In the genomic region with DNA sequence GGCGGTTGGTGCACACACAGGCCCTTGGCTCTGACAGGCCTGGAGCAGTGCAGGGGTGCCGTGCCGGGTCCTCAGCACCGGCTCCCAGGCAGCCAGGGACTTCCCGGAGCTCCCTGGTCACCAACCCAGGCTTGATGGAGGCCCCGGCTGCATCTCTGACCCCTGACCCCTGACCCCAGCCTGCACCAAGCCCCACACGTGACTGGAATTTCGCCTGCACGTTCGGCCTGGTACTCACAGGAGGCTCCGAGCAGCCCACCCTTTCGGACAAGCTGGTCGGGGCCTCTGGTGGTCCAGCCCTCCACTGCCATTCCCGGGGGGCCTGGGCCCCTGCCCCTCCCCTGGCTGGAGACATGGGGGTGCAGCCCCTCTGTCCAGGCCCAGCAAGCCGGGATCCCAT, we compare ENCODE assay signal across 22 cellular contexts. TPM values are rescaled to one million over a fixed set of nuclear protein-coding genes. Genes with fewer than 3 reads are reported as not detected.
DNase-seq lines count a peak whose midpoint lies in the region; ATAC-seq, FAIRE-seq and TF ChIP-seq lines count a peak whose summit lies in the region.
"Had no signal": no experiment of that assay in that cellular context is flagged by ENCODE, and none has a peak within 500 bp of the region (broad histone marks: within the 10 kb centered on the region; RNA-seq: fewer than 3 reads in every experiment).

No MANE protein-coding gene starts in this region.

- POLR2A ChIA-PET in K562 (lab: Yijun Ruan, JAX): no interaction called here

- in situ Hi-C loops in K562 (cut with MboI): no loop called here

- no peak overlapping the region for H2AFZ ChIP-seq in K562 (ENCODE audit: low read depth, low read length)
- H2AFZ ChIP-seq in neural progenitor cell (replicated peaks): no peak overlapping the region
- H2AFZ ChIP-seq: GM23248 had no signal

- ATAC-seq in K562: no peak
- ATAC-seq: A549, GM12878 had no signal

- TF ChIP-seq CTCF in K562 (IDR thresholded peaks at IDR 0.05 in 2 of 3, conservative IDR thresholded peaks at IDR 0.05 in 1 of 3; ENCODE audit: insufficient read depth in 2 of 3, low read depth in 1 of 3, low read length in 3 of 3) (no peak), neural progenitor cell (IDR thresholded peaks at IDR 0.05) (no peak), Calu3 (IDR thresholded peaks at IDR 0.05; ENCODE audit: unreplicated experiment) (no peak)

- TF ChIP-seq EP300 in K562 (IDR thresholded peaks at IDR 0.05; ENCODE audit: low read length): no peak

- peaks cover 88% of the 10 kb centered on the region for H3K4me1 ChIP-seq in BLaER1
- H3K4me1 ChIP-seq in K562 (replicated peaks in 1 of 2; ENCODE audit: control insufficient read depth in 2 of 2, insufficient read depth in 2 of 2, low read length in 2 of 2): peaks cover 27 to 84% of the 10 kb centered on the region in 2 experiments
- peaks cover 23% of the 10 kb centered on the region for H3K4me1 ChIP-seq in neural progenitor cell
- H3K4me1 ChIP-seq: Caco-2 had no signal

- 0 out of 2 replicates have a peak overlapping the region, but pooled peaks have one; percentile 30 for H3K27ac ChIP-seq in BLaER1
- H3K27ac ChIP-seq in K562 (ENCODE audit: extremely low read depth, low read depth, low read length): no peak overlapping the region
- H3K27ac ChIP-seq in neural progenitor cell: no peak overlapping the region
- H3K27ac ChIP-seq in substantia nigra (ENCODE audit: low read depth, low read length, poor library complexity, severe bottlenecking): no peak overlapping the region
- H3K27ac ChIP-seq: A549, GM23248 had no signal

- H3K4me1 Mint-ChIP-seq in neural progenitor cell (peaks cover 25% of the 10 kb centered on the region), Calu3 (ENCODE audit: low read depth, unreplicated experiment) (no peaks in the 10 kb centered on the region)

- FAIRE-seq in K562 (lab: Jason Lieb, UNC): no peak
- FAIRE-seq: A549, D721Med, GM12878, GM19239, H1 had no signal

- H3K4me3 Mint-ChIP-seq in neural progenitor cell (no peak overlapping the region), Calu3 (ENCODE audit: low read depth, unreplicated experiment) (no peak overlapping the region)
- H3K4me3 Mint-ChIP-seq: CD4-positive, alpha-beta memory T cell had no signal

- DNase-seq in K562 (ENCODE audit: extremely low read depth in 1 of 4, low spot score in 3 of 4): no peak
- DNase-seq in neural progenitor cell (ENCODE audit: low spot score): no peak
- no peak for DNase-seq in activated CD4-positive, alpha-beta T cell treated with anti-CD3 and anti-CD28 coated beads for 48 hours
- DNase-seq in ecto neural progenitor cell (ENCODE audit: low spot score): no peak
- DNase-seq in substantia nigra (lab: John Stamatoyannopoulos, UW): no peak
- DNase-seq in Calu3: no peak
- DNase-seq: 8988T, Caco-2, DMS 273 treated with DMSO at 0.1 percent for 48 hours, DMS79, EL, GDM1, GM23248, H7, HCEC 1CT had no signal

- no peak for TF ChIP-seq RAD21 in K562 (CRISPR knock-in tag; conservative IDR thresholded peaks at IDR 0.05 in 1 of 2, IDR thresholded peaks at IDR 0.05 in 1 of 2)

- H3K4me3 ChIP-seq in BLaER1: no peak overlapping the region
- no peak overlapping the region for H3K4me3 ChIP-seq in K562
- H3K4me3 ChIP-seq in neural progenitor cell: no peak overlapping the region
- H3K4me3 ChIP-seq: A549, GM12878, GM23248 had no signal

- H3K36me3 Mint-ChIP-seq in neural progenitor cell (no peaks in the 10 kb centered on the region), Calu3 (ENCODE audit: insufficient read depth, unreplicated experiment) (peaks cover 5% of the 10 kb centered on the region)
- H3K36me3 Mint-ChIP-seq: CD4-positive, alpha-beta memory T cell had no signal

- H3K27me3 ChIP-seq in BLaER1: no peaks in the 10 kb centered on the region
- H3K27me3 ChIP-seq in K562 (ENCODE audit: control insufficient read depth in 2 of 2, insufficient read depth in 2 of 2, low read length in 2 of 2): peaks cover 4 to 13% of the 10 kb centered on the region in 2 experiments; a peak in 3 of 5 replicates
- H3K27me3 ChIP-seq in neural progenitor cell: no peaks in the 10 kb centered on the region

- H3F3A ChIP-seq in neural progenitor cell (ENCODE audit: low read depth): peaks cover 28% of the 10 kb centered on the region

- intact Hi-C loops in K562 (cut with micrococcal nuclease): no loop called here
- intact Hi-C loops in Calu3 (cut with micrococcal nuclease; ENCODE audit: unreplicated experiment): no loop called here

- H3K9ac ChIP-seq in BLaER1: 0 out of 2 replicates have a peak overlapping the region, but pooled peaks have one; percentile 10
- peak overlapping the region in 1 of 2 experiments; percentile 61; a peak in 2 of 4 replicates for H3K9ac ChIP-seq in K562 (ENCODE audit: insufficient read depth in 1 of 2, low read depth in 2 of 2, low read length in 2 of 2)
- no peak overlapping the region for H3K9ac ChIP-seq in neural progenitor cell
- H3K9ac ChIP-seq: GM23248 had no signal

- BruUV-seq in K562 (replicated peaks; lab: Mats Ljungman, UMichigan) (no TSS peak), Calu3 (replicated peaks; lab: Mats Ljungman, UMichigan) (no TSS peak)

- no peaks in the 10 kb centered on the region for H3K9me1 ChIP-seq in K562 (ENCODE audit: control insufficient read depth, insufficient read depth, low read length)

- H4K20me1 ChIP-seq in BLaER1: no peaks in the 10 kb centered on the region
- no peaks in the 10 kb centered on the region for H4K20me1 ChIP-seq in K562 (replicated peaks; ENCODE audit: control insufficient read depth, insufficient read depth, low read length)
- no peaks in the 10 kb centered on the region for H4K20me1 ChIP-seq in neural progenitor cell (ENCODE audit: low read depth)

- H3K27ac Mint-ChIP-seq in neural progenitor cell: peak overlapping the region; percentile 76
- H3K27ac Mint-ChIP-seq in Calu3 (ENCODE audit: unreplicated experiment): no peak overlapping the region
- H3K27ac Mint-ChIP-seq: CD4-positive, alpha-beta memory T cell had no signal

- H3K79me2 ChIP-seq in K562 (ENCODE audit: control insufficient read depth, insufficient read depth, low read length) (no peaks in the 10 kb centered on the region), neural progenitor cell (ENCODE audit: low read depth) (no peaks in the 10 kb centered on the region)

- H3K4me2 ChIP-seq in BLaER1 (peak overlapping the region; percentile 85; the same call in 1 of the 2 replicates), K562 (ENCODE audit: insufficient read depth, low read length) (no peak overlapping the region), neural progenitor cell (no peak overlapping the region)
- H3K4me2 ChIP-seq: A549 had no signal

- WGBS in K562 (ENCODE audit: insufficient coverage, low coverage, missing lambda C conversion rate): 81% methylated on average over 12 of the region's 15 CpGs

- CTCF ChIA-PET in K562 (lab: Yijun Ruan, JAX; ENCODE audit: low intra/inter-chr PET ratio): no interaction called here
- CTCF ChIA-PET in Calu3 (lab: Charles Lee): interaction anchor here (0.6 kb wide), 1 partner anchor 1015 kb away, joined by 5 read pairs; no protein-coding TSS in a partner anchor

- H3K36me3 ChIP-seq in BLaER1 (no peaks in the 10 kb centered on the region), K562 (ENCODE audit: control insufficient read depth, insufficient read depth, low read length) (no peaks in the 10 kb centered on the region), neural progenitor cell (no peaks in the 10 kb centered on the region)

- no peaks in the 10 kb centered on the region for H3K9me3 Mint-ChIP-seq in neural progenitor cell
- no peaks in the 10 kb centered on the region for H3K9me3 Mint-ChIP-seq in Calu3 (ENCODE audit: low read depth, unreplicated experiment)
- H3K9me3 Mint-ChIP-seq: CD4-positive, alpha-beta memory T cell had no signal

- H3K9me3 ChIP-seq in BLaER1 (no peaks in the 10 kb centered on the region), K562 (replicated peaks; ENCODE audit: control insufficient read depth, insufficient read depth, low read depth, low read length) (no peaks in the 10 kb centered on the region), neural progenitor cell (ENCODE audit: low read depth) (no peaks in the 10 kb centered on the region)
- H3K9me3 ChIP-seq: A549, Caco-2 had no signal

- H3K27me3 Mint-ChIP-seq in neural progenitor cell (ENCODE audit: insufficient read depth, low read depth): no peaks in the 10 kb centered on the region
- H3K27me3 Mint-ChIP-seq in Calu3 (ENCODE audit: unreplicated experiment): peaks cover 31% of the 10 kb centered on the region
- H3K27me3 Mint-ChIP-seq: CD4-positive, alpha-beta memory T cell had no signal

- no peak for TF ChIP-seq POLR2A in K562 (conservative IDR thresholded peaks at IDR 0.05)

TF ChIP-seq in K562, 482 proteins besides CTCF, POLR2A, EP300 and RAD21:
- peak; percentile 83 for TF ChIP-seq NR2C1 (IDR thresholded peaks at IDR 0.05)
- peak; percentile 79 for TF ChIP-seq NR2C1 (tag; IDR thresholded peaks at IDR 0.05)
- TF ChIP-seq ZNF23 (CRISPR knock-in tag; IDR thresholded peaks at IDR 0.05): no peak
- TF ChIP-seq NR2C2 (CRISPR knock-in tag; IDR thresholded peaks at IDR 0.05): no peak
- peak; percentile 37; the same call in 1 of the 2 replicates for TF ChIP-seq NR2C2 (tag; IDR thresholded peaks at IDR 0.05)

RNA-seq across cellular contexts. Expression of a gene that starts 25.4 kb away (rescaled TPM):
- total RNA-seq in K562 (2011; cell fraction: chromatin; rRNA removed; ENCODE audit: low replicate concordance): 536 and 854 TPM in 2 replicates
- total RNA-seq in K562 (2011; cell fraction: nucleolus; rRNA removed): 552 and 553 TPM in 2 replicates
- 447 and 492 TPM in 2 replicates for total RNA-seq in K562 (2011; cell fraction: nucleoplasm; rRNA removed)
- total RNA-seq in K562 (2014; rRNA removed) (399 and 504 TPM in 2 replicates), K562 (2014; rRNA removed; fragmentation: Illumina TruSeq; extraction: Trizol) (138 and 145 TPM in 2 replicates), K562 (2015; rRNA removed; fragmentation: Illumina TruSeq; extraction: Trizol) (166 and 171 TPM in 2 replicates), K562 (2021) (294 and 309 TPM in 2 replicates), neural progenitor cell (ENCODE audit: low replicate concordance) (53.6 and 66.0 TPM in 2 replicates), Calu3 (2022) (19.5 and 19.7 TPM in 2 replicates)
- polyA plus RNA-seq in K562 (2011; rRNA removed) (385 and 395 TPM in 2 replicates), K562 (2014; fragmentation: Illumina TruSeq; extraction: Trizol) (219 and 228 TPM in 2 replicates), K562 (2014; fragmentation: Nextera tagmentation; extraction: Ambion mirVana) (100 to 1,000 TPM in 1 of 2 experiments, 10 to 100 TPM in 1; 94.0 to 117 TPM), K562 (2014; rRNA removed) (381 and 405 TPM in 2 replicates)
- 447 and 505 TPM in 2 replicates for polyA plus RNA-seq in K562 (2011; cell fraction: cytosol; rRNA removed)
- 838 and 845 TPM in 2 replicates for polyA plus RNA-seq in K562 (2011; cell fraction: nucleus; rRNA removed)
- polyA plus RNA-seq in K562 (2012): 178 and 239 TPM in 2 replicates
- 128 and 165 TPM in 2 replicates for polyA minus RNA-seq in K562 (2011; rRNA and poly(A)+ RNA removed)
- polyA minus RNA-seq in K562 (2011; cell fraction: cytosol; rRNA and poly(A)+ RNA removed): 110 and 129 TPM in 2 replicates
- polyA minus RNA-seq in K562 (2011; cell fraction: nucleus; rRNA and poly(A)+ RNA removed): 120 and 171 TPM in 2 replicates
